In the genomic region with DNA sequence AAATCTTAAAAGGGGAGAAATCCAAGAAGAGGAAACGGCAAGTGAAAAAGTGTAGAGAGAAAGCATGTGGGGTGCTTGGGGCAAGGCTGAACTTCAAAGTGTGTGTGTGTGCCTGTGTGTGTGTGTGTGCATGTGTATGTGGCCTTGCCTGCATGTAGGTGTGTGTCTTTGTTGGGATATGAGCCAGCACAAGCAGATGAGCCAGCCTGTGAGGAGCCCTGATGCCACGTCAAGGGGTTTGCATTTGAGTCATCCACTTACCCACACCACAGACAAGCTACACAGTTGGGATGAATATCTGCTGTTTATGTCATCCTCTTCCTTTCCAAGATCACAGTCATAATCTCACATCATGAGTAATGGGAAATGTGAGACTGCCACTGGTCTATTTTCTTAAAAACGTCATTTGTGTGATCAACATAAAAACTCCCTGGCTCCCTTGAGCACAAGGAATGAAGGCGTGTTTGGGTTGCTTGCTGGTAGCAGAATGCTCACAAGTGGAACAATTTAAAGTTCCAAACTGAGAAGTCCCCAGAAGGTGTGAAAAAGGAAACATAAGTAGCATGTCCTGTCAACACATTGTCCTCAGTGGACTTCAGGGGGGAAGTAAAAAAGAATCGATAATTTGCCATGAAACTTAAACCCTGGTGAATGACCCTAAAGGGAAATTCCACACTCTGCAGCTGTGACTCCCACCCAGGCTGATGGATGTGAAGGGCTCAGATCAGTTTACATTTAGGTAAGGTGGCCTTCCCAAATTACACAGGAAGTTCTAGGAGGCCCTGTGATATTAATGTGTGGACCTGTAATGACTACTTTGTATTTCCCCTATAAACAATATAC, we compare ENCODE assay signal across 8 cellular contexts. TPM values are rescaled to one million over a fixed set of nuclear protein-coding genes. Genes with fewer than 3 reads are reported as not detected.
DNase-seq lines count a peak whose midpoint lies in the region; ATAC-seq, FAIRE-seq and TF ChIP-seq lines count a peak whose summit lies in the region.

No MANE protein-coding gene starts in this region.

- TF ChIP-seq CTCF in gastroesophageal sphincter (IDR thresholded peaks at IDR 0.05) = no peak

- H3K27me3 ChIP-seq in ACC112 (ENCODE audit: insufficient read depth, low read length) (no peaks in the 10 kb centered on the region), gastroesophageal sphincter (peaks cover 17% of the 10 kb centered on the region)

- H3K36me3 ChIP-seq in ACC112 (ENCODE audit: insufficient read depth, low read length) (no peaks in the 10 kb centered on the region), gastroesophageal sphincter (no peaks in the 10 kb centered on the region)

- ATAC-seq in HG03520 (IDR thresholded peaks at IDR 0.05; ENCODE audit: unreplicated experiment) (peak; percentile 71), gastroesophageal sphincter (peak; percentile 92)

- peak; percentile 63 for FAIRE-seq in GM19239 (lab: Jason Lieb, UNC)

- no peak for TF ChIP-seq POLR2A in gastroesophageal sphincter (IDR thresholded peaks at IDR 0.05)

- WGBS in gastroesophageal sphincter (ENCODE audit: low coverage in 1 of 2), 2 donors = 8 to 49% methylated on average over 2 to 3 of the region's 5 CpGs

- no peaks in the 10 kb centered on the region for H3K79me2 ChIP-seq in ACC112 (ENCODE audit: control insufficient read depth, insufficient read depth, low read length, unreplicated experiment)

- H2AFZ ChIP-seq in ACC112 (ENCODE audit: low read length, unreplicated experiment) = no peak overlapping the region

- H3K9me3 ChIP-seq in gastroesophageal sphincter = no peaks in the 10 kb centered on the region

- H3K27ac ChIP-seq in ACC112 (ENCODE audit: low read depth, low read length) = peak overlapping the region; percentile 85
- H3K27ac ChIP-seq in gastroesophageal sphincter = peak overlapping the region in 3 of 4 donors; percentile 24 to 68 (median 63)

- H3K4me1 ChIP-seq in ACC112 (ENCODE audit: control insufficient read depth, insufficient read depth, low read length, unreplicated experiment) (peaks cover 18% of the 10 kb centered on the region), gastroesophageal sphincter (no peaks in the 10 kb centered on the region)

- H3K4me3 ChIP-seq in ACC112 (ENCODE audit: low read depth, low read length) (no peak overlapping the region), gastroesophageal sphincter (no peak overlapping the region)

- DNase-seq in GM19239 (ENCODE audit: insufficient read length, low spot score) = no peak
- peak; percentile 84 for DNase-seq in activated CD8-positive, alpha-beta memory T cell treated with anti-CD3 and anti-CD28 coated beads for 24 hours
- peak; percentile 79 for DNase-seq in stimulated activated CD4-positive, alpha-beta T cell treated with anti-CD3 and anti-CD28 coated beads, Interleukin-4, amount 100 ng/mL, for 1 hour
- DNase-seq in DMS114 treated with DMSO at 0.1 percent for 48 hours (lab: John Stamatoyannopoulos, UW; ENCODE audit: unreplicated experiment) = no peak
- DNase-seq in NCI-H1436 (lab: John Stamatoyannopoulos, UW) = no peak

- no peak for TF ChIP-seq EP300 in gastroesophageal sphincter (IDR thresholded peaks at IDR 0.05)

RNA-seq across cellular contexts. Expression of a gene that starts 14.7 kb away (rescaled TPM):
- total RNA-seq in gastroesophageal sphincter = under 1 TPM in 2 of 4 donors, not detected in 2; 0.13 to 0.19 TPM

RNA-seq across cellular contexts. Expression of a gene that starts 14.8 kb away (rescaled TPM):
- under 1 TPM in 1 of 4 donors, not detected in 3; 0.27 TPM for total RNA-seq in gastroesophageal sphincter

RNA-seq across cellular contexts. Expression of a gene that starts 32.5 kb away (rescaled TPM):
- total RNA-seq in gastroesophageal sphincter = 10 to 100 TPM in 1 of 4 donors, 1 to 10 TPM in 3; 3.0 to 14.4 (median 6.1) TPM

Comparison
In these comparisons a context has a peak if more than half of its experiments do, and no peak if none do; other contexts are left out.
1. DNase-seq: peak in activated CD8-positive, alpha-beta memory T cell treated with anti-CD3 and anti-CD28 coated beads for 24 hours (single experiment) and stimulated activated CD4-positive, alpha-beta T cell treated with anti-CD3 and anti-CD28 coated beads, Interleukin-4, amount 100 ng/mL, for 1 hour (single experiment); none in GM19239 (single experiment), DMS114 treated with DMSO at 0.1 percent for 48 hours (single experiment) and NCI-H1436 (single experiment).